ENCODE assay signal across 13 cellular contexts in the genomic region with DNA sequence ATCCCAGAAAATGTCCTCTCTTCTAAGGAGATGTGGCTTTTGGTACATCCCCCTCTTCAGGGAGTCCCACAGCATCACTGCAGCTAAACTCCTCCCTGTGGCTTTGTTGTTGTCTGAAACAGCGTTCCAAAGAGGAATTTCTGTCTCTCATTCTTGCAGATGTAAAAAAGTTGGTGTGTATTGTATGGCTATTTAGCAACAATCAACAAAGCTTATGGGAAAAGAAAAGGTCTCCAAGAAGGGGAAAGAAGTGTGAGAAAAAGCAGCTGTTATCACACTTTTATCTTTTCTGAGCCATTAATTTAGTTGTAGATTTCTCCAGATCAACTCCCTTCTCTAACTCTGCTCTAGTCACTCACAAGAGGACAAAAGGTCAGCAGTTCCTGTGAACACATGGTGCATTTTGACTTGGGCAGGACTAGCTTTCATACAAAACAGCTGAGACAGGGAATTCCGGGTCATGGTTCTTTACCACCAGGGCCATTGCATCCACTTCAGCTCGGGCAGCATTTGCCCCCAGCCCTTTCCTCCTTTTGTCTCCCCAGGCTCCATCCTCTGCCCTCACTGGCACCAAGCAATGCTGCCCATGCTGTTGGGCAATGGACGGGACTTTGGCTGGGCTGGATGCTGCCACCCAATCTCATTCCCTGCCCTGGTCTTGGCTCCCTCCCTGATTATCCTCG.
A peak's percentile ranks its signal among the peaks of the same experiment; 100 is the strongest.
DNase-seq lines count a peak whose midpoint lies in the region; ATAC-seq and TF ChIP-seq lines count a peak whose summit lies in the region.
"Had no signal": no experiment of that assay in that cellular context is flagged by ENCODE, and none has a peak within 500 bp of the region (broad histone marks: within the 10 kb centered on the region; RNA-seq: fewer than 3 reads in every experiment).

No MANE protein-coding gene starts in this region.

- peak overlapping the region; percentile 92 for H4K91ac ChIP-seq in mesenchymal stem cell (ENCODE audit: low read length)

- no peaks in the 10 kb centered on the region for H3K79me1 ChIP-seq in mesenchymal stem cell (replicated peaks; ENCODE audit: low read length, poor library complexity, severe bottlenecking)

- DNase-seq in LHCN-M2 (ENCODE audit: low read depth) (peak; percentile 95), endodermal cell (no peak), mesenchymal stem cell (peak; percentile 76), stromal cell of bone marrow (ENCODE audit: low read depth) (peak; percentile 54), left lung (no peak)
- DNase-seq in activated CD8-positive, alpha-beta T cell treated with anti-CD3 and anti-CD28 coated beads for 36 hours: no peak
- DNase-seq in activated CD8-positive, alpha-beta T cell treated with anti-CD3 and anti-CD28 coated beads, Interleukin-2, amount 10 ng/mL, durations not matched to agents 7 days and 5 days: no peak
- DNase-seq: CD4-positive, alpha-beta memory T cell; colonic mucosa; naive B cell; SHP77 treated with DMSO at 0.1 percent for 48 hours; stimulated activated CD4-positive, alpha-beta T cell treated with anti-CD3 and anti-CD28 coated beads, Interleukin-4, amount 100 ng/mL, for 24 hours had no signal

- intact Hi-C loops in activated CD8-positive, alpha-beta T cell treated with anti-CD3 and anti-CD28 coated beads for 36 hours (cut with micrococcal nuclease): no loop called here
- intact Hi-C loops in left lung (cut with DNase I): no loop called here

- peak overlapping the region; percentile 34 to 55 for H3K4ac ChIP-seq in mesenchymal stem cell (ENCODE audit: low read depth in 1 of 2, low read length in 2 of 2)

- H3K36me3 ChIP-seq in endodermal cell (ENCODE audit: control insufficient read depth, insufficient read depth, low read length) (no peaks in the 10 kb centered on the region), mesenchymal stem cell (ENCODE audit: control insufficient read depth in 1 of 2, insufficient read depth in 2 of 2, low read depth in 1 of 2, low read length in 2 of 2) (no peaks in the 10 kb centered on the region), left lung (no peaks in the 10 kb centered on the region)
- H3K36me3 ChIP-seq: colonic mucosa had no signal

- no peak overlapping the region for H3K4me2 ChIP-seq in mesenchymal stem cell (ENCODE audit: low read length, poor library complexity, severe bottlenecking)

- CTCF ChIA-PET in activated CD8-positive, alpha-beta T cell treated with anti-CD3 and anti-CD28 coated beads for 36 hours (lab: Charles Lee): interaction anchor here (1.3 kb wide), 1 partner anchor 55 kb away, joined by 4 read pairs; no protein-coding TSS in a partner anchor
- CTCF ChIA-PET in activated CD8-positive, alpha-beta T cell treated with anti-CD3 and anti-CD28 coated beads, Interleukin-2, amount 10 ng/mL, durations not matched to agents 7 days and 5 days (lab: Charles Lee): interaction anchor here (1.5 kb wide), 1 partner anchor 355 kb away, joined by 4 read pairs; no protein-coding TSS in a partner anchor

- H2BK120ac ChIP-seq in mesenchymal stem cell (ENCODE audit: low read depth, low read length): peak overlapping the region; percentile 51

- H3K36me3 Mint-ChIP-seq in endodermal cell (ENCODE audit: low read depth): peaks cover 5% of the 10 kb centered on the region
- H3K36me3 Mint-ChIP-seq in activated CD8-positive, alpha-beta T cell treated with anti-CD3 and anti-CD28 coated beads for 36 hours (ENCODE audit: low read depth): peaks cover 6% of the 10 kb centered on the region
- H3K36me3 Mint-ChIP-seq in activated CD8-positive, alpha-beta T cell treated with anti-CD3 and anti-CD28 coated beads, Interleukin-2, amount 10 ng/mL, durations not matched to agents 7 days and 5 days (ENCODE audit: low read depth): peaks cover 4% of the 10 kb centered on the region
- H3K36me3 Mint-ChIP-seq: naive B cell had no signal

- TF ChIP-seq CTCF in endodermal cell (conservative IDR thresholded peaks at IDR 0.05): no peak
- no peak for TF ChIP-seq CTCF in activated CD8-positive, alpha-beta T cell treated with anti-CD3 and anti-CD28 coated beads for 36 hours (IDR thresholded peaks at IDR 0.05)
- TF ChIP-seq CTCF in left lung (IDR thresholded peaks at IDR 0.05): no peak

- no peak overlapping the region for H2AFZ ChIP-seq in mesenchymal stem cell (ENCODE audit: low read depth, low read length)

- H3K27ac ChIP-seq in endodermal cell (ENCODE audit: low read depth, low read length) (peak overlapping the region; percentile 3), mesenchymal stem cell (ENCODE audit: low read length, poor library complexity, severe bottlenecking) (no peak overlapping the region), left lung (no peak overlapping the region)
- H3K27ac ChIP-seq: colonic mucosa had no signal

- peak overlapping the region; percentile 44 to 89 for H3K18ac ChIP-seq in mesenchymal stem cell (ENCODE audit: low read depth in 1 of 2, low read length in 2 of 2)

- H3K9me3 ChIP-seq in endodermal cell (ENCODE audit: control insufficient read depth, low read length) (peaks cover 12% of the 10 kb centered on the region), mesenchymal stem cell (ENCODE audit: control insufficient read depth, low read length) (no peaks in the 10 kb centered on the region), left lung (peaks cover 0 to 2% of the 10 kb centered on the region in 2 donors)
- H3K9me3 ChIP-seq: colonic mucosa had no signal

- H3K4me3 Mint-ChIP-seq in endodermal cell: no peak overlapping the region
- H3K4me3 Mint-ChIP-seq in activated CD8-positive, alpha-beta T cell treated with anti-CD3 and anti-CD28 coated beads for 36 hours: no peak overlapping the region
- no peak overlapping the region for H3K4me3 Mint-ChIP-seq in activated CD8-positive, alpha-beta T cell treated with anti-CD3 and anti-CD28 coated beads, Interleukin-2, amount 10 ng/mL, durations not matched to agents 7 days and 5 days
- H3K4me3 Mint-ChIP-seq: CD4-positive, alpha-beta memory T cell; naive B cell had no signal

- 80 to 90% methylated on average over 4 to 5 of the region's 5 CpGs for WGBS in endodermal cell (ENCODE audit: insufficient coverage in 1 of 2, insufficient read length in 1 of 2), 2 experiments
- WGBS in mesenchymal stem cell: 45% methylated on average over 5 of the region's 5 CpGs

- no peaks in the 10 kb centered on the region for H3K27me3 Mint-ChIP-seq in endodermal cell (ENCODE audit: insufficient read depth)
- peaks cover 3% of the 10 kb centered on the region for H3K27me3 Mint-ChIP-seq in activated CD8-positive, alpha-beta T cell treated with anti-CD3 and anti-CD28 coated beads for 36 hours
- H3K27me3 Mint-ChIP-seq in activated CD8-positive, alpha-beta T cell treated with anti-CD3 and anti-CD28 coated beads, Interleukin-2, amount 10 ng/mL, durations not matched to agents 7 days and 5 days (ENCODE audit: low read depth): no peaks in the 10 kb centered on the region

- no peak overlapping the region for H3K9ac ChIP-seq in endodermal cell (ENCODE audit: extremely low read depth, low read length, poor library complexity, severe bottlenecking)
- peak overlapping the region; percentile 69 for H3K9ac ChIP-seq in mesenchymal stem cell (ENCODE audit: low read length)

- H3K4me3 ChIP-seq in endodermal cell (ENCODE audit: low read length) (no peak overlapping the region), mesenchymal stem cell (ENCODE audit: insufficient read depth in 1 of 2, low read depth in 1 of 2, low read length in 2 of 2) (peak overlapping the region in 1 of 2 experiments; percentile 2), left lung (no peak overlapping the region)
- H3K4me3 ChIP-seq: colonic mucosa had no signal

- ATAC-seq in activated CD8-positive, alpha-beta T cell treated with anti-CD3 and anti-CD28 coated beads for 36 hours: no peak
- ATAC-seq in HG03442 (IDR thresholded peaks at IDR 0.05; ENCODE audit: unreplicated experiment) (no peak), left lung (no peak)
- ATAC-seq in activated CD8-positive, alpha-beta T cell treated with anti-CD3 and anti-CD28 coated beads, Interleukin-2, amount 10 ng/mL, durations not matched to agents 7 days and 5 days: no peak

- H3K9me3 Mint-ChIP-seq in endodermal cell: peaks cover 17% of the 10 kb centered on the region
- H3K9me3 Mint-ChIP-seq in activated CD8-positive, alpha-beta T cell treated with anti-CD3 and anti-CD28 coated beads for 36 hours: peaks cover 22% of the 10 kb centered on the region
- H3K9me3 Mint-ChIP-seq in activated CD8-positive, alpha-beta T cell treated with anti-CD3 and anti-CD28 coated beads, Interleukin-2, amount 10 ng/mL, durations not matched to agents 7 days and 5 days (ENCODE audit: insufficient read depth): peaks cover 4% of the 10 kb centered on the region

- no peak overlapping the region for H3K27ac Mint-ChIP-seq in endodermal cell
- H3K27ac Mint-ChIP-seq in activated CD8-positive, alpha-beta T cell treated with anti-CD3 and anti-CD28 coated beads for 36 hours: no peak overlapping the region
- no peak overlapping the region for H3K27ac Mint-ChIP-seq in activated CD8-positive, alpha-beta T cell treated with anti-CD3 and anti-CD28 coated beads, Interleukin-2, amount 10 ng/mL, durations not matched to agents 7 days and 5 days
- H3K27ac Mint-ChIP-seq: CD4-positive, alpha-beta memory T cell; naive B cell had no signal

- peaks cover 12% of the 10 kb centered on the region for H3K4me1 ChIP-seq in endodermal cell (ENCODE audit: control insufficient read depth, insufficient read depth, low read length)
- H3K4me1 ChIP-seq in mesenchymal stem cell (ENCODE audit: control insufficient read depth, insufficient read depth, low read depth, low read length): peaks cover 4% of the 10 kb centered on the region
- no peaks in the 10 kb centered on the region for H3K4me1 ChIP-seq in left lung
- H3K4me1 ChIP-seq: colonic mucosa had no signal

- no peak overlapping the region for H3K14ac ChIP-seq in mesenchymal stem cell (ENCODE audit: low read length in 2 of 2)

- H3K4me1 Mint-ChIP-seq in endodermal cell: peaks cover 4% of the 10 kb centered on the region
- peaks cover 7% of the 10 kb centered on the region for H3K4me1 Mint-ChIP-seq in activated CD8-positive, alpha-beta T cell treated with anti-CD3 and anti-CD28 coated beads for 36 hours (ENCODE audit: low read depth)
- H3K4me1 Mint-ChIP-seq in activated CD8-positive, alpha-beta T cell treated with anti-CD3 and anti-CD28 coated beads, Interleukin-2, amount 10 ng/mL, durations not matched to agents 7 days and 5 days (ENCODE audit: low read depth): peaks cover 5% of the 10 kb centered on the region

- no peaks in the 10 kb centered on the region for H3K27me3 ChIP-seq in endodermal cell (ENCODE audit: control insufficient read depth, insufficient read depth, low read length, poor library complexity, severe bottlenecking)
- H3K27me3 ChIP-seq in mesenchymal stem cell (ENCODE audit: control insufficient read depth in 1 of 2, insufficient read depth in 1 of 2, low read length in 2 of 2): no peaks in the 10 kb centered on the region
- H3K27me3 ChIP-seq in left lung: no peaks in the 10 kb centered on the region
- H3K27me3 ChIP-seq: colonic mucosa had no signal

- H2BK15ac ChIP-seq in mesenchymal stem cell (ENCODE audit: low read depth, poor library complexity, severe bottlenecking): no peak overlapping the region

- POLR2A ChIA-PET in activated CD8-positive, alpha-beta T cell treated with anti-CD3 and anti-CD28 coated beads for 36 hours (lab: Charles Lee): interaction anchor here (0.6 kb wide), 1 partner anchor 26 kb away, joined by 3 read pairs; no protein-coding TSS in a partner anchor
- POLR2A ChIA-PET in activated CD8-positive, alpha-beta T cell treated with anti-CD3 and anti-CD28 coated beads, Interleukin-2, amount 10 ng/mL, durations not matched to agents 7 days and 5 days (lab: Charles Lee): no interaction called here

- no peak overlapping the region for H3K23ac ChIP-seq in mesenchymal stem cell (ENCODE audit: low read length in 2 of 2)

- no peak overlapping the region for H2BK5ac ChIP-seq in mesenchymal stem cell (ENCODE audit: low read depth, low read length, poor library complexity, severe bottlenecking)

- peak overlapping the region; percentile 38 for H2AK5ac ChIP-seq in mesenchymal stem cell (ENCODE audit: low read length, severe bottlenecking)

- peak overlapping the region; percentile 11 to 65 for H2BK12ac ChIP-seq in mesenchymal stem cell (ENCODE audit: low read length in 2 of 2)

- peak overlapping the region; percentile 80 for H4K8ac ChIP-seq in mesenchymal stem cell (ENCODE audit: low read length)

Comparison
In these comparisons a context has a peak if more than half of its experiments do, and no peak if none do; other contexts are left out.
1. DNase-seq: peak in LHCN-M2 (single experiment), mesenchymal stem cell (single experiment) and stromal cell of bone marrow (single experiment); none in endodermal cell (single experiment), activated CD8-positive, alpha-beta T cell treated with anti-CD3 and anti-CD28 coated beads for 36 hours (single experiment), left lung (0 of 2) and activated CD8-positive, alpha-beta T cell treated with anti-CD3 and anti-CD28 coated beads, Interleukin-2, amount 10 ng/mL, durations not matched to agents 7 days and 5 days (single experiment).